17 cellular contexts compared by ENCODE assay signal in the genomic region with DNA sequence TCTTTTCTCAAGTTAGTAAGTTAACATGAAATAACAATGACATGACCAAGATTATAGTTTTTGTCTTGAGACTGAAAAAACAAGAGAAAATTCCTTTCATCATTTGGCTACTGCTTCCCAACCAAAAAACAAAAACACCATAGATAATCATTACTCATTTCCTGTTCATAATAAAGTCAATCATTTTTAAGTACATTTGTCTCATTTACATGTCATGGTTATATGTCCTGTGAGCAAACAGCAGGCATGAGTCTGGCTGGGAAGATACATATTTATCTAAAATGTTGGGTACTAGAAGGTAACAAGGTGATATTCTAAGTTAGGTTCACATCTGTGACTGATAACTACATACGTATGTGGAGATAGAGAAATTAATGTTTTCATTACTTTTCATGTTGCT.
"Had no signal": no experiment of that assay in that cellular context is flagged by ENCODE, and none has a peak within 500 bp of the region (broad histone marks: within the 10 kb centered on the region; RNA-seq: fewer than 3 reads in every experiment).

No MANE protein-coding gene starts in this region.

- H3K4me3 ChIP-seq: colonic mucosa, transverse colon, uterus had no signal

- FAIRE-seq: islet of Langerhans had no signal

- H3K4me1 ChIP-seq: colonic mucosa, transverse colon, uterus had no signal

- H3K27ac ChIP-seq: colonic mucosa, transverse colon, uterus had no signal

- DNase-seq: activated CD4-positive, alpha-beta T cell treated with anti-CD3 and anti-CD28 coated beads, Interleukin-2, amount 10 ng/mL, durations not matched to agents 24 days and 14 days; activated CD8-positive, alpha-beta T cell treated with anti-CD3 and anti-CD28 coated beads, Interleukin-2, amount 10 ng/mL, durations not matched to agents 7 days and 5 days; activated naive CD4-positive, alpha-beta T cell treated with anti-CD3 and anti-CD28 coated beads for 36 hours; activated T-cell treated with anti-CD3 and anti-CD28 coated beads, Interleukin-2, amount 50 U/mL, for 24 hours; anterior cingulate cortex; colonic mucosa; retina; stimulated activated CD4-positive, alpha-beta T cell treated with anti-CD3 and anti-CD28 coated beads, Interleukin-12 subunit alpha, Interleukin-12 subunit beta, amount 100 ng/mL, for 4 hours; stimulated activated CD4-positive, alpha-beta T cell treated with anti-CD3 and anti-CD28 coated beads, Interleukin-1b, Interleukin-23, amount 100 ng/mL, for 48 hours; stimulated activated CD8-positive, alpha-beta memory T cell treated with anti-CD3 and anti-CD28 coated beads, Interleukin-4, amount 100 ng/mL, for 48 hours; stimulated activated naive CD4-positive, alpha-beta T cell; T1000; transverse colon; uterus had no signal

- H3K27me3 ChIP-seq: colonic mucosa, transverse colon, uterus had no signal

- H3K36me3 ChIP-seq: colonic mucosa, transverse colon, uterus had no signal

- ATAC-seq: activated CD8-positive, alpha-beta T cell treated with anti-CD3 and anti-CD28 coated beads, Interleukin-2, amount 10 ng/mL, durations not matched to agents 7 days and 5 days; left lobe of liver; natural killer cell treated with Interleukin-12 subunit alpha and Interleukin-12 subunit beta and Interleukin-15 and Interleukin-18, amount 100 ng/mL, for 72 hours had no signal

- H3K9me3 ChIP-seq: colonic mucosa, transverse colon, uterus had no signal
